In the genomic region with DNA sequence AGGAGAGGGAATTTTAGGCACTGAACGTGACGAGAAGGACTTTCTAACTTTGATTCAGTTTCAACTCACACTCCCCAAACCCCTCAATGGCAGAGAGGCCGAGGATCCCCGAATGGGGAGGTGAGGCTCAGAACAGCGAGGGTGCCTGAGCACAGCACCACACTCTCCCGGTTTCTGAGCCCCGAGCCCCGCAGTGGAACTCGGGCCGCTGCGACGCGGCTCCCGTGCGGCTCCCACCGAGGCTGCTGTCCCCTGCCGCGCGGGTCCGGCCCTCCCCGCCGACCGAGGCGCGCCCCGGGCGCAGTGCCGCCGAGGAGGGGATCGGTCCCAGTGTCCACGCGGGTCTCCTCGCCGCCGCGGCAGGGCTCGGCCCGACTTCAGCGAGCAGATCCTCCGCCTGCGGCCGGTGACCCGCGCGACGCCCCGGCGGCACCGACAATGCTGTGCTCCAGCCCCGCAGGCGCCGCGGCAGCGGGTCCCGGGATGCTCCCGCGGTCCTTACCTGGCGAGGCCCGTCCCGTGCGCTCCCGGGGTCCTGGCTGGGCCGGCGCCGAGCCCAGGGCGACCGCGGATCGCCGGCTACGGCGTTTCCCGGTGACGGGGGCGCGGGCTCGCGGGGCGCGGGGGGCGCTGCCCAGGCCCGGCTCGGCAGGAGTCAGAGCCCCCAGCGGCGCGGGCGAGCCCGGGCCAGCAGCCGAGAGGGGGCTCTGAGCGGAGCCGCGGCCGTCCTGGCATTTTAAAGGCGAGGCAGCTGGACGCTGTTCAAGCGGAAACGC, we compare ENCODE assay signal across 9 cellular contexts.
DNase-seq lines count a peak whose midpoint lies in the region; ATAC-seq and TF ChIP-seq lines count a peak whose summit lies in the region.
"Had no signal": no experiment of that assay in that cellular context is flagged by ENCODE, and none has a peak within 500 bp of the region (broad histone marks: within the 10 kb centered on the region; RNA-seq: fewer than 3 reads in every experiment).

Gene CTXND1, minus strand, starts transcription at position 709 of the 776 bp plus-strand sequence. CDS start 50,264 bp downstream, outside the sequence.

- peak within 1 kb of the TSS in 1 of 2 donors; percentile 33 for H3K27ac Mint-ChIP-seq in stimulated activated naive CD8-positive, alpha-beta T cell treated with anti-CD3 and anti-CD28 coated beads, Interleukin-15, amount 100 ng/mL, for 72 hours
- H3K27ac Mint-ChIP-seq: T-helper 1 cell treated with Interleukin-12 subunit alpha and Interleukin-12 subunit beta and Interleukin-4 antibody, amounts not matched to agents 30 μg/mL and 1 μg/mL, for 36 hours had no signal

- no peaks in the 10 kb centered on the region for H3K4me1 ChIP-seq in HUES6 (ENCODE audit: control insufficient read depth, insufficient read depth, low read length)
- H3K4me1 ChIP-seq: HAP-1 had no signal

- H3K4me3 Mint-ChIP-seq in stimulated activated naive CD8-positive, alpha-beta T cell treated with anti-CD3 and anti-CD28 coated beads, Interleukin-15, amount 100 ng/mL, for 72 hours = peak within 1 kb of the TSS; percentile 63 to 64
- H3K4me3 Mint-ChIP-seq: T-helper 1 cell treated with Interleukin-12 subunit alpha and Interleukin-12 subunit beta and Interleukin-4 antibody, amounts not matched to agents 30 μg/mL and 1 μg/mL, for 36 hours had no signal

- H3K27ac ChIP-seq in HUES6 (ENCODE audit: low read depth, low read length) = no peak within 1 kb of the TSS
- H3K27ac ChIP-seq in layer of hippocampus (ENCODE audit: low read depth, low read length) = peak within 1 kb of the TSS; percentile 42

- no peaks in the 10 kb centered on the region for H3K36me3 ChIP-seq in HUES6 (ENCODE audit: control insufficient read depth, insufficient read depth, low read length)
- H3K36me3 ChIP-seq: HAP-1 had no signal

- in situ Hi-C loops in astrocyte of the cerebellum (cut with HindIII; ENCODE audit: low sequenced_read_pairs) = no loop called here

- no peaks in the 10 kb centered on the region for H3K9me3 ChIP-seq in HUES6 (ENCODE audit: control insufficient read depth, insufficient read depth, low read depth, low read length)
- H3K9me3 ChIP-seq: HAP-1 had no signal

- no peak within 1 kb of the TSS for H3K9ac ChIP-seq in HUES6 (ENCODE audit: low read length)

- H3K4me1 Mint-ChIP-seq in stimulated activated naive CD8-positive, alpha-beta T cell treated with anti-CD3 and anti-CD28 coated beads, Interleukin-15, amount 100 ng/mL, for 72 hours = no peaks in the 10 kb centered on the region

- peak within 1 kb of the TSS; percentile 65 for H3K4me3 ChIP-seq in HUES6 (ENCODE audit: low read depth, low read length)
- peak within 1 kb of the TSS; percentile 29 for H3K4me3 ChIP-seq in astrocyte of the cerebellum (ENCODE audit: low read depth, low read length)
- H3K4me3 ChIP-seq: HAP-1 had no signal

- TF ChIP-seq CTCF in astrocyte of the cerebellum (IDR thresholded peaks at IDR 0.05; ENCODE audit: low read depth, low read length, missing control alignments) = no peak

- peaks cover 96% of the 10 kb centered on the region for H3K27me3 ChIP-seq in HUES6 (ENCODE audit: control insufficient read depth, insufficient read depth, low read length)
- H3K27me3 ChIP-seq in layer of hippocampus (ENCODE audit: control insufficient read depth, insufficient read depth, low read length) = peaks cover 10% of the 10 kb centered on the region

- no peak for DNase-seq in astrocyte of the cerebellum (ENCODE audit: low read depth)
- DNase-seq in stimulated activated naive CD8-positive, alpha-beta T cell treated with anti-CD3 and anti-CD28 coated beads, Interleukin-15, amount 100 ng/mL, for 72 hours = no peak
- DNase-seq in DMS79 treated with DMSO at 0.1 percent for 48 hours (lab: John Stamatoyannopoulos, UW) = no peak
- DNase-seq in dedifferentiated amniotic fluid mesenchymal stem cell (ENCODE audit: extremely low spot score) = no peak

- no peaks in the 10 kb centered on the region for H3K9me3 Mint-ChIP-seq in stimulated activated naive CD8-positive, alpha-beta T cell treated with anti-CD3 and anti-CD28 coated beads, Interleukin-15, amount 100 ng/mL, for 72 hours
- H3K9me3 Mint-ChIP-seq: T-helper 1 cell treated with Interleukin-12 subunit alpha and Interleukin-12 subunit beta and Interleukin-4 antibody, amounts not matched to agents 30 μg/mL and 1 μg/mL, for 36 hours had no signal

- no peak for ATAC-seq in stimulated activated naive CD8-positive, alpha-beta T cell treated with anti-CD3 and anti-CD28 coated beads, Interleukin-15, amount 100 ng/mL, for 72 hours
- ATAC-seq in HG02884 (IDR thresholded peaks at IDR 0.05; ENCODE audit: unreplicated experiment) = no peak

- H3K27me3 Mint-ChIP-seq in stimulated activated naive CD8-positive, alpha-beta T cell treated with anti-CD3 and anti-CD28 coated beads, Interleukin-15, amount 100 ng/mL, for 72 hours = peaks cover 72% of the 10 kb centered on the region
